9 cellular contexts compared by ENCODE assay signal in the genomic region with DNA sequence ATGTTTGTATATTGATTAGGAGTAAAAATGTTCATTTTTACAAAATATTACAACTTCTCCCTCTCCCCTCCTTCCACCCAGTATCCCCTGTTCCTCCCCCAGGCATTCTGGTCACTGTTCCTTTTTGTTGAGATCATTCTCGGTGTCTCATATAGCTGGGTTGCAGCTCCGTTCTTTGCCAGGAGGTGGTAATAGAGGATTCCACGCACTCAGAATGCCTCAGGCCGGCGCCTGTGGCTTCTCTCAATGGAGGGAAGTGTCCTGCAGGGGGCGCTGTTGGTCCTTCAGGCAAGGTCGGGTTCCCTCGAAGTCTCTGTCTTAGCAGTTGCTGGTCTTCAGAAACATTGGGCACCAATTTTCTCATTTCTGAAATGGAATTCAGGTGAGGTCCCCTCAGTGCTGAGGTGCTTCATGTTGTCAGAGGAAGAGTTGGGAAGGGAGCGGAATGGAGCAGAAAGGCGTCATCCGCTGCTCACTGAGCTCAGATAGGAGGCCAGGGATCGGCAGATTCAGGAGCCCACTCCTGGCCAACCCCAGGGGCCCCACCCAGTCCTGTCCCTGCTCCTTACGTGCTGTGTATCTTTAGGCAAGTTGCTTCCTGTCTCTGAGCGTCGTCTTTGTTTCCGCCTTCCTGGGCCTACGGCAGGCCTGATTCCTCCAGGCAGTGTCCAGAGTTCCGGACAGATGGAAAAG. TPM values are rescaled to one million over a fixed set of nuclear protein-coding genes. Genes with fewer than 3 reads are reported as not detected.
DNase-seq lines count a peak whose midpoint lies in the region; ATAC-seq and TF ChIP-seq lines count a peak whose summit lies in the region.
"Had no signal": no experiment of that assay in that cellular context is flagged by ENCODE, and none has a peak within 500 bp of the region (broad histone marks: within the 10 kb centered on the region; RNA-seq: fewer than 3 reads in every experiment).

No MANE protein-coding gene starts in this region.

- H4K20me1 ChIP-seq in hepatocyte (ENCODE audit: insufficient read depth, poor library complexity, severe bottlenecking): no peaks in the 10 kb centered on the region

- no peaks in the 10 kb centered on the region for H3K9me3 ChIP-seq in hepatocyte (ENCODE audit: low read depth)
- H3K9me3 ChIP-seq in stomach: peaks cover 0 to 4% (median 0%) of the 10 kb centered on the region in 4 donors

- TF ChIP-seq POLR2A in stomach (IDR thresholded peaks at IDR 0.05): no peak

- no peaks in the 10 kb centered on the region for H3K9me2 ChIP-seq in hepatocyte (replicated peaks; ENCODE audit: insufficient read depth)

- H3K27ac ChIP-seq in hepatocyte (no peak overlapping the region), stomach (no peak overlapping the region)

- TF ChIP-seq EP300 in stomach (IDR thresholded peaks at IDR 0.05): no peak

- TF ChIP-seq CTCF in hepatocyte (IDR thresholded peaks at IDR 0.05; ENCODE audit: poor library complexity) (peak; percentile 40), stomach (IDR thresholded peaks at IDR 0.05) (peak in 1 of 7 experiments; percentile 19)

- H3K9me3 Mint-ChIP-seq in activated T-cell treated with anti-CD3 and anti-CD28 coated beads, Interleukin-2, amount 50 U/mL, for 24 hours: no peaks in the 10 kb centered on the region

- 82% methylated on average over 18 of the region's 18 CpGs for WGBS in hepatocyte (ENCODE audit: low lambda C conversion rate, missing lambda C conversion rate)
- WGBS in stomach, 5 donors: 66 to 78% (median 75%) methylated on average over 18 of the region's 18 CpGs

- DNase-seq in G401 (ENCODE audit: low spot score): peak; percentile 33
- DNase-seq in NAMALWA (ENCODE audit: low spot score): peak; percentile 91
- peak; percentile 73 for DNase-seq in activated T-cell treated with anti-CD3 and anti-CD28 coated beads, Interleukin-2, amount 50 U/mL, for 24 hours
- DNase-seq in hepatocyte (ENCODE audit: low spot score): no peak
- DNase-seq in stimulated activated CD8-positive, alpha-beta memory T cell treated with anti-CD3 and anti-CD28 coated beads, Interleukin-15, amount 100 ng/mL, for 24 hours (ENCODE audit: low read depth): peak; percentile 57
- DNase-seq in stomach: no peak

- no peaks in the 10 kb centered on the region for H3K27me3 Mint-ChIP-seq in activated T-cell treated with anti-CD3 and anti-CD28 coated beads, Interleukin-2, amount 50 U/mL, for 24 hours

- intact Hi-C loops in stomach (cut with DNase I; ENCODE audit: low total_unique reads): no loop called here

- ATAC-seq in HG03342 (IDR thresholded peaks at IDR 0.05; ENCODE audit: unreplicated experiment) (no peak), GM21717 (IDR thresholded peaks at IDR 0.05; ENCODE audit: unreplicated experiment) (no peak)

- H3K4me3 ChIP-seq in hepatocyte (no peak overlapping the region), stomach (no peak overlapping the region)

- no peaks in the 10 kb centered on the region for H3K79me2 ChIP-seq in hepatocyte

- H3K4me3 Mint-ChIP-seq in activated T-cell treated with anti-CD3 and anti-CD28 coated beads, Interleukin-2, amount 50 U/mL, for 24 hours: no peak overlapping the region

- no peak overlapping the region for H2AFZ ChIP-seq in hepatocyte

- H3K4me2 ChIP-seq in hepatocyte: no peak overlapping the region

- H3K4me1 Mint-ChIP-seq in activated T-cell treated with anti-CD3 and anti-CD28 coated beads, Interleukin-2, amount 50 U/mL, for 24 hours (ENCODE audit: low read depth): peaks cover 18% of the 10 kb centered on the region

- in situ Hi-C loops in G401 (cut with HindIII; ENCODE audit: low sequenced_read_pairs): no loop called here

- H3K27ac Mint-ChIP-seq in activated T-cell treated with anti-CD3 and anti-CD28 coated beads, Interleukin-2, amount 50 U/mL, for 24 hours: no peak overlapping the region

- H3K36me3 ChIP-seq in hepatocyte (replicated peaks; ENCODE audit: insufficient read depth, low read depth): no peaks in the 10 kb centered on the region
- H3K36me3 ChIP-seq in stomach: peaks cover 9 to 43% (median 35%) of the 10 kb centered on the region in 4 donors

- H3K4me1 ChIP-seq in hepatocyte (ENCODE audit: insufficient read depth) (no peaks in the 10 kb centered on the region), stomach (peaks cover 0 to 5% (median 0%) of the 10 kb centered on the region in 4 donors)

- peaks cover 39% of the 10 kb centered on the region for H3K36me3 Mint-ChIP-seq in activated T-cell treated with anti-CD3 and anti-CD28 coated beads, Interleukin-2, amount 50 U/mL, for 24 hours (ENCODE audit: low read depth)

- H3K27me3 ChIP-seq in hepatocyte (peaks cover 16% of the 10 kb centered on the region), stomach (peaks cover 0 to 50% (median 11%) of the 10 kb centered on the region in 3 donors)

RNA-seq across cellular contexts. Expression of gene GARIN5A, which starts 10.3 kb away (rescaled TPM):
- 0.10 and 1.5 TPM in 2 replicates for total RNA-seq in G401 (2014; rRNA removed; shearing (Covaris generic))
- total RNA-seq in hepatocyte (2.7 and 5.0 TPM in 2 replicates), stomach (under 1 TPM in 3 of 5 donors, not detected in 2; 0.55 to 0.87 (median 0.58) TPM)
- polyA plus RNA-seq in hepatocyte (10.4 and 11.5 TPM in 2 replicates), stomach (1 to 10 TPM; 1.9 to 3.1 (median 2.1) TPM)

RNA-seq across cellular contexts. Expression of gene EMC10, which starts 10.7 kb away (rescaled TPM):
- total RNA-seq in G401 (2014; rRNA removed; shearing (Covaris generic)): 104 and 113 TPM in 2 replicates
- total RNA-seq in hepatocyte (147 and 160 TPM in 2 replicates), stomach (100 to 1,000 TPM in 1 of 5 donors, 10 to 100 TPM in 4; 30.8 to 284 (median 61.5) TPM)
- polyA plus RNA-seq in hepatocyte (31.3 and 35.6 TPM in 2 replicates), stomach (10 to 100 TPM; 33.5 to 63.2 (median 53.7) TPM)

RNA-seq across cellular contexts. Expression of gene JOSD2, which starts 24.0 kb away (rescaled TPM):
- total RNA-seq in G401 (2014; rRNA removed; shearing (Covaris generic)): 13.6 and 33.3 TPM in 2 replicates
- total RNA-seq in hepatocyte (19.0 and 28.1 TPM in 2 replicates), stomach (10 to 100 TPM in 3 of 5 donors, 1 to 10 TPM in 1, not detected in 1; 9.9 to 61.0 (median 14.5) TPM)
- polyA plus RNA-seq in hepatocyte (81.8 and 82.9 TPM in 2 replicates), stomach (10 to 100 TPM; 68.4 to 79.4 (median 68.5) TPM)

RNA-seq across cellular contexts. Expression of gene ASPDH, which starts 26.7 kb away (rescaled TPM):
- not detected in 2 replicates for total RNA-seq in G401 (2014; rRNA removed; shearing (Covaris generic))
- 9.0 and 9.2 TPM in 2 replicates for total RNA-seq in hepatocyte
- polyA plus RNA-seq in hepatocyte: 5.2 and 7.4 TPM in 2 replicates
- not detected for total RNA-seq in stomach
- polyA plus RNA-seq in stomach: not detected
- total RNA-seq: T-helper 2 cell treated with Interferon-gamma antibody and Interleukin-4, amounts not matched to agents 100 ng/mL and 5 ng/mL, for 36 hours had no signal

RNA-seq across cellular contexts. Expression of gene MYBPC2, which starts 54.3 kb away (rescaled TPM):
- total RNA-seq in G401 (2014; rRNA removed; shearing (Covaris generic)): 0.55 TPM in 1 of 2 replicates, not detected in the other
- total RNA-seq in hepatocyte (0.07 and 0.16 TPM in 2 replicates), stomach (not detected)
- polyA plus RNA-seq in hepatocyte (0.04 TPM in 1 of 2 replicates, not detected in the other), stomach (under 1 TPM in 2 of 3 donors, not detected in 1; 0.10 to 0.31 TPM)

Comparison
In these comparisons a context has a peak if more than half of its experiments do, and no peak if none do; other contexts are left out.
1. DNase-seq: peak in G401 (single experiment), NAMALWA (single experiment), activated T-cell treated with anti-CD3 and anti-CD28 coated beads, Interleukin-2, amount 50 U/mL, for 24 hours (single experiment) and stimulated activated CD8-positive, alpha-beta memory T cell treated with anti-CD3 and anti-CD28 coated beads, Interleukin-15, amount 100 ng/mL, for 24 hours (single experiment); none in hepatocyte (single experiment) and stomach (single experiment).